8 cellular contexts compared by ENCODE assay signal in genomic region chr17:73232587-73233373, GRCh38. TPM values are rescaled to one million over a fixed set of nuclear protein-coding genes. Genes with fewer than 3 reads are reported as not detected.
DNase-seq lines count a peak whose midpoint lies in the region; ATAC-seq and TF ChIP-seq lines count a peak whose summit lies in the region.

No MANE protein-coding gene starts in this region.

- peak overlapping the region; percentile 82 for H2AFZ ChIP-seq in parathyroid adenoma

- H3K4me3 Mint-ChIP-seq in HFFc6 = peak overlapping the region; percentile 95
- H3K4me3 Mint-ChIP-seq in activated naive CD4-positive, alpha-beta T cell treated with anti-CD3 and anti-CD28 coated beads, Interleukin-2, amount 10 ng/mL, durations not matched to agents 7 days and 5 days = peak overlapping the region; percentile 83

- no peaks in the 10 kb centered on the region for H3K9me3 ChIP-seq in parathyroid adenoma (ENCODE audit: control insufficient read depth, low read length)

- DNase-seq in SIG-M5 treated with dmso at 0.1 percent for 504 hours (lab: John Stamatoyannopoulos, UW; ENCODE audit: unreplicated experiment) (peak; percentile 30), SIG-M5 (lab: John Stamatoyannopoulos, UW) (no peak), HFFc6 (peak; percentile 8), NB4 (ENCODE audit: low read depth) (peak; percentile 55), Right ventricle myocardium superior (peak; percentile 45), DMS153 treated with DMSO at 0.1 percent for 48 hours (lab: John Stamatoyannopoulos, UW; ENCODE audit: unreplicated experiment) (no peak)
- peak; percentile 56 for DNase-seq in activated naive CD4-positive, alpha-beta T cell treated with anti-CD3 and anti-CD28 coated beads, Interleukin-2, amount 10 ng/mL, durations not matched to agents 7 days and 5 days

- ATAC-seq in Right ventricle myocardium superior (ENCODE audit: poor library complexity) = peak; percentile 53

- TF ChIP-seq CTCF in HFFc6 (IDR thresholded peaks at IDR 0.05) = no peak
- TF ChIP-seq CTCF in NB4 (IDR thresholded peaks at IDR 0.05; ENCODE audit: low read depth, low read length) = no peak
- no peak for TF ChIP-seq CTCF in parathyroid adenoma (IDR thresholded peaks at IDR 0.05)

- peaks cover 14% of the 10 kb centered on the region; the same call in 1 of the 2 replicates for H3K36me3 Mint-ChIP-seq in HFFc6 (ENCODE audit: low read depth)
- H3K36me3 Mint-ChIP-seq in activated naive CD4-positive, alpha-beta T cell treated with anti-CD3 and anti-CD28 coated beads, Interleukin-2, amount 10 ng/mL, durations not matched to agents 7 days and 5 days = peaks cover 56% of the 10 kb centered on the region

- CTCF ChIA-PET in activated naive CD4-positive, alpha-beta T cell treated with anti-CD3 and anti-CD28 coated beads, Interleukin-2, amount 10 ng/mL, durations not matched to agents 7 days and 5 days (lab: Charles Lee) = interaction anchor here (0.9 to 2.7 kb wide), 8 partner anchors 16 to 506 kb away, joined by 3 to 17 read pairs (median 4); partner anchors contain the start of gene COG1

- intact Hi-C loops in Right ventricle myocardium superior (cut with DNase I) = loop anchor here (5.0 kb wide), 1 partner anchor 40 kb away; the partner anchor contains the start of gene COG1

- H3K27me3 Mint-ChIP-seq in HFFc6 (ENCODE audit: insufficient read depth) = no peaks in the 10 kb centered on the region; the same call in 1 of the 2 replicates
- no peaks in the 10 kb centered on the region for H3K27me3 Mint-ChIP-seq in activated naive CD4-positive, alpha-beta T cell treated with anti-CD3 and anti-CD28 coated beads, Interleukin-2, amount 10 ng/mL, durations not matched to agents 7 days and 5 days

- peak overlapping the region; percentile 74 for H3K27ac ChIP-seq in parathyroid adenoma

- H3K9ac ChIP-seq in parathyroid adenoma = peak overlapping the region; percentile 32

- no peak for TF ChIP-seq POLR2A in NB4 (IDR thresholded peaks at IDR 0.05; ENCODE audit: extremely low read depth, insufficient read length)

- H3K4me3 ChIP-seq in NB4 (ENCODE audit: low read depth, low read length) (peak overlapping the region; percentile 93), parathyroid adenoma (ENCODE audit: low read depth, low read length) (peak overlapping the region; percentile 81)

- no peaks in the 10 kb centered on the region for H3K9me3 Mint-ChIP-seq in HFFc6
- H3K9me3 Mint-ChIP-seq in activated naive CD4-positive, alpha-beta T cell treated with anti-CD3 and anti-CD28 coated beads, Interleukin-2, amount 10 ng/mL, durations not matched to agents 7 days and 5 days = no peaks in the 10 kb centered on the region

- peaks cover 9% of the 10 kb centered on the region for H3K79me2 ChIP-seq in parathyroid adenoma

- peaks cover 52% of the 10 kb centered on the region for H3K4me1 Mint-ChIP-seq in HFFc6 (ENCODE audit: low read depth)
- peaks cover 63% of the 10 kb centered on the region for H3K4me1 Mint-ChIP-seq in activated naive CD4-positive, alpha-beta T cell treated with anti-CD3 and anti-CD28 coated beads, Interleukin-2, amount 10 ng/mL, durations not matched to agents 7 days and 5 days

- H3K27ac Mint-ChIP-seq in HFFc6 = peak overlapping the region; percentile 98
- peak overlapping the region; percentile 95 for H3K27ac Mint-ChIP-seq in activated naive CD4-positive, alpha-beta T cell treated with anti-CD3 and anti-CD28 coated beads, Interleukin-2, amount 10 ng/mL, durations not matched to agents 7 days and 5 days

- no peaks in the 10 kb centered on the region for H3K36me3 ChIP-seq in parathyroid adenoma (ENCODE audit: control insufficient read depth, insufficient read depth, low read length)

- no peaks in the 10 kb centered on the region for H3K27me3 ChIP-seq in parathyroid adenoma (ENCODE audit: control insufficient read depth, insufficient read depth, low read length)

- H3K4me2 ChIP-seq in parathyroid adenoma (ENCODE audit: low read length) = peak overlapping the region; percentile 89

- H3K4me1 ChIP-seq in parathyroid adenoma = peaks cover 13% of the 10 kb centered on the region

RNA-seq across cellular contexts. Expression of gene CPSF4L, which starts 28.9 kb away (rescaled TPM):
- not detected for total RNA-seq in HFFc6 (2021; fragmentation: NEBNext Ultra II Directional; extraction: Animal tissue kit (Norgen Biotek cat#: 25700))
- not detected for total RNA-seq in Right ventricle myocardium superior

RNA-seq across cellular contexts. Expression of gene COG1, which starts 39.9 kb away (rescaled TPM):
- 10 to 100 TPM; 47.3 to 59.0 (median 55.8) TPM for total RNA-seq in HFFc6 (2021; fragmentation: NEBNext Ultra II Directional; extraction: Animal tissue kit (Norgen Biotek cat#: 25700))
- 46.1 TPM for total RNA-seq in Right ventricle myocardium superior

Comparison
In these comparisons a context has a peak if more than half of its experiments do, and no peak if none do; other contexts are left out.
1. DNase-seq: peak in SIG-M5 treated with dmso at 0.1 percent for 504 hours (single experiment), HFFc6 (single experiment), NB4 (single experiment), activated naive CD4-positive, alpha-beta T cell treated with anti-CD3 and anti-CD28 coated beads, Interleukin-2, amount 10 ng/mL, durations not matched to agents 7 days and 5 days (single experiment) and Right ventricle myocardium superior (single experiment); none in SIG-M5 (single experiment) and DMS153 treated with DMSO at 0.1 percent for 48 hours (single experiment).